In genomic region chr4:137124278-137124932, GRCh38 we compare ENCODE assay signal across 9 cellular contexts.
DNase-seq lines count a peak whose midpoint lies in the region; ATAC-seq and TF ChIP-seq lines count a peak whose summit lies in the region.
"Had no signal": no experiment of that assay in that cellular context is flagged by ENCODE, and none has a peak within 500 bp of the region (broad histone marks: within the 10 kb centered on the region; RNA-seq: fewer than 3 reads in every experiment).

No MANE protein-coding gene starts in this region.

- no peaks in the 10 kb centered on the region for H3K36me3 ChIP-seq in GM06990 (ENCODE audit: control insufficient read depth, insufficient read depth, low read length)
- H3K36me3 ChIP-seq in MG63, result no peaks in the 10 kb centered on the region
- H3K36me3 ChIP-seq in RWPE2 (ENCODE audit: low read depth), result no peaks in the 10 kb centered on the region
- no peaks in the 10 kb centered on the region for H3K36me3 ChIP-seq in osteoblast (ENCODE audit: insufficient read depth, low read length)

- no peaks in the 10 kb centered on the region for H3K36me3 Mint-ChIP-seq in activated T-cell treated with anti-CD3 and anti-CD28 coated beads, Interleukin-2, amount 50 U/mL, for 4 hours (ENCODE audit: insufficient read depth)
- H3K36me3 Mint-ChIP-seq in immature natural killer cell, result no peaks in the 10 kb centered on the region

- POLR2A ChIA-PET in HEK293T (lab: Yijun Ruan, JAX), result interaction anchor here (0.7 kb wide), 1 partner anchor 408 kb away, joined by 3 read pairs; the partner anchor contains the start of gene PCDH18

- CTCF ChIA-PET in HEK293T (lab: Yijun Ruan, JAX), result interaction anchor here (0.6 to 2.1 kb wide), 7 partner anchors 10 to 966 kb away, joined by 3 to 8 read pairs (median 3); no protein-coding TSS in a partner anchor

- no peak overlapping the region for H3K4me3 Mint-ChIP-seq in activated T-cell treated with anti-CD3 and anti-CD28 coated beads, Interleukin-2, amount 50 U/mL, for 4 hours
- H3K4me3 Mint-ChIP-seq in immature natural killer cell, result no peak overlapping the region
- H3K4me3 Mint-ChIP-seq: stimulated activated naive CD8-positive, alpha-beta T cell treated with anti-CD3 and anti-CD28 coated beads, Interleukin-15, Interleukin-2, amounts not matched to agents 100 ng/mL and 50 ng/mL, for 24 hours had no signal

- no peak overlapping the region for H3K27ac Mint-ChIP-seq in immature natural killer cell
- H3K27ac Mint-ChIP-seq: stimulated activated naive CD8-positive, alpha-beta T cell treated with anti-CD3 and anti-CD28 coated beads, Interleukin-15, Interleukin-2, amounts not matched to agents 100 ng/mL and 50 ng/mL, for 24 hours had no signal

- peak overlapping the region; percentile 73 for H2AFZ ChIP-seq in osteoblast (ENCODE audit: low read length)

- DNase-seq in GM06990 (ENCODE audit: extremely low read depth, insufficient read length), result no peak
- DNase-seq in HEK293T (ENCODE audit: extremely low spot score), result peak; percentile 49
- DNase-seq in MG63, result peak; percentile 1
- DNase-seq in RWPE2 (ENCODE audit: low spot score), result no peak
- DNase-seq in fibroblast of mammary gland (ENCODE audit: low read depth), result peak; percentile 85
- DNase-seq in osteoblast (ENCODE audit: insufficient read length, low spot score, missing footprints), result no peak
- DNase-seq in activated T-cell treated with anti-CD3 and anti-CD28 coated beads, Interleukin-2, amount 50 U/mL, for 4 hours, result no peak
- DNase-seq in immature natural killer cell, result no peak

- no peaks in the 10 kb centered on the region for H3K79me2 ChIP-seq in osteoblast (ENCODE audit: insufficient read depth, low read length)

- H3K4me2 ChIP-seq in osteoblast (ENCODE audit: insufficient read depth, low read length), result peak overlapping the region; percentile 75

- no peaks in the 10 kb centered on the region for H3K9me3 Mint-ChIP-seq in activated T-cell treated with anti-CD3 and anti-CD28 coated beads, Interleukin-2, amount 50 U/mL, for 4 hours
- peaks cover 0 to 12% (median 5%) of the 10 kb centered on the region in 6 donors for H3K9me3 Mint-ChIP-seq in immature natural killer cell
- H3K9me3 Mint-ChIP-seq: stimulated activated naive CD8-positive, alpha-beta T cell treated with anti-CD3 and anti-CD28 coated beads, Interleukin-15, Interleukin-2, amounts not matched to agents 100 ng/mL and 50 ng/mL, for 24 hours had no signal

- H3K4me3 ChIP-seq in GM06990 (replicated peaks; ENCODE audit: low read depth, low read length) (no peak overlapping the region), MG63 (peak overlapping the region; percentile 47), RWPE2 (ENCODE audit: severe bottlenecking) (no peak overlapping the region), fibroblast of mammary gland (ENCODE audit: control insufficient read depth, low read depth, low read length) (peak overlapping the region; percentile 42), osteoblast (ENCODE audit: insufficient read depth, low read length) (peak overlapping the region; percentile 69)

- peak; percentile 96 for ATAC-seq in RWPE2 (ENCODE audit: low read depth)
- no peak for ATAC-seq in activated T-cell treated with anti-CD3 and anti-CD28 coated beads, Interleukin-2, amount 50 U/mL, for 4 hours

- H3K27ac ChIP-seq in RWPE2 (ENCODE audit: poor library complexity, severe bottlenecking) (no peak overlapping the region), osteoblast (ENCODE audit: low read depth, low read length) (peak overlapping the region; percentile 71)

- H3K9me3 ChIP-seq in MG63, result no peaks in the 10 kb centered on the region
- no peaks in the 10 kb centered on the region for H3K9me3 ChIP-seq in RWPE2 (ENCODE audit: severe bottlenecking)
- H3K9me3 ChIP-seq in osteoblast (ENCODE audit: low read depth, low read length), result no peaks in the 10 kb centered on the region

- TF ChIP-seq CTCF in GM06990 (IDR thresholded peaks at IDR 0.05; ENCODE audit: insufficient read depth, low read length, poor library complexity, severe bottlenecking), result peak; percentile 38
- TF ChIP-seq CTCF in RWPE2 (IDR thresholded peaks at IDR 0.05; ENCODE audit: poor library complexity, severe bottlenecking), result peak; percentile 70
- TF ChIP-seq CTCF in fibroblast of mammary gland (conservative IDR thresholded peaks at IDR 0.05; ENCODE audit: control insufficient read depth, insufficient read depth, low read depth, low read length), result peak; percentile 78
- peak; percentile 66 for TF ChIP-seq CTCF in osteoblast (IDR thresholded peaks at IDR 0.05; ENCODE audit: extremely low read depth, low read depth, low read length)

- no peaks in the 10 kb centered on the region for H3K4me1 Mint-ChIP-seq in activated T-cell treated with anti-CD3 and anti-CD28 coated beads, Interleukin-2, amount 50 U/mL, for 4 hours (ENCODE audit: low read depth)
- H3K4me1 Mint-ChIP-seq in immature natural killer cell, result no peaks in the 10 kb centered on the region

- no peaks in the 10 kb centered on the region for H4K20me1 ChIP-seq in osteoblast (ENCODE audit: insufficient read depth, low read length)

- no peaks in the 10 kb centered on the region for H3K4me1 ChIP-seq in RWPE2 (ENCODE audit: insufficient read depth, poor library complexity, severe bottlenecking)
- H3K4me1 ChIP-seq in osteoblast (ENCODE audit: insufficient read depth, low read length), result no peaks in the 10 kb centered on the region

- no peaks in the 10 kb centered on the region for H3K27me3 Mint-ChIP-seq in activated T-cell treated with anti-CD3 and anti-CD28 coated beads, Interleukin-2, amount 50 U/mL, for 4 hours (ENCODE audit: low read depth)
- no peaks in the 10 kb centered on the region for H3K27me3 Mint-ChIP-seq in immature natural killer cell (ENCODE audit: low read depth in 3 of 3)
- H3K27me3 Mint-ChIP-seq: stimulated activated naive CD8-positive, alpha-beta T cell treated with anti-CD3 and anti-CD28 coated beads, Interleukin-15, Interleukin-2, amounts not matched to agents 100 ng/mL and 50 ng/mL, for 24 hours had no signal

- H3K27me3 ChIP-seq in GM06990 (replicated peaks; ENCODE audit: control insufficient read depth, insufficient read depth, low read length) (no peaks in the 10 kb centered on the region), MG63 (no peaks in the 10 kb centered on the region), RWPE2 (ENCODE audit: insufficient read depth, poor library complexity, severe bottlenecking) (no peaks in the 10 kb centered on the region), osteoblast (ENCODE audit: insufficient read depth, low read length) (no peaks in the 10 kb centered on the region)

TF ChIP-seq in HEK293T, 16 proteins besides CTCF, POLR2A, EP300 and RAD21:
- TF ChIP-seq L3MBTL2 (conservative IDR thresholded peaks at IDR 0.05) (no peak), CTBP1 (IDR thresholded peaks at IDR 0.05; ENCODE audit: borderline replicate concordance) (no peak), HDGF (IDR thresholded peaks at IDR 0.05; ENCODE audit: borderline replicate concordance) (no peak), NFRKB (IDR thresholded peaks at IDR 0.05) (no peak), FOXK2 (IDR thresholded peaks at IDR 0.05) (no peak), SP1 (IDR thresholded peaks at IDR 0.05) (no peak), FOXM1 (IDR thresholded peaks at IDR 0.05; ENCODE audit: borderline replicate concordance) (no peak), FOXA1 (IDR thresholded peaks at IDR 0.05) (no peak), LEF1 (IDR thresholded peaks at IDR 0.05; ENCODE audit: borderline replicate concordance) (no peak), TARDBP (IDR thresholded peaks at IDR 0.05) (no peak), SUZ12 (IDR thresholded peaks at IDR 0.05) (no peak), ARNT (IDR thresholded peaks at IDR 0.05) (no peak)
- TF ChIP-seq, protein P1, sequence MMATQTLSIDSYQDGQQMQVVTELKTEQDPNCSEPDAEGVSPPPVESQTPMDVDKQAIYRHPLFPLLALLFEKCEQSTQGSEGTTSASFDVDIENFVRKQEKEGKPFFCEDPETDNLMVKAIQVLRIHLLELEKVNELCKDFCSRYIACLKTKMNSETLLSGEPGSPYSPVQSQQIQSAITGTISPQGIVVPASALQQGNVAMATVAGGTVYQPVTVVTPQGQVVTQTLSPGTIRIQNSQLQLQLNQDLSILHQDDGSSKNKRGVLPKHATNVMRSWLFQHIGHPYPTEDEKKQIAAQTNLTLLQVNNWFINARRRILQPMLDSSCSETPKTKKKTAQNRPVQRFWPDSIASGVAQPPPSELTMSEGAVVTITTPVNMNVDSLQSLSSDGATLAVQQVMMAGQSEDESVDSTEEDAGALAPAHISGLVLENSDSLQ (IDR thresholded peaks at IDR 0.05), result no peak
TF ChIP-seq in HEK293T: peak in this region for 0.

Comparison
In these comparisons a context has a peak if more than half of its experiments do, and no peak if none do; other contexts are left out.
1. DNase-seq: peak in HEK293T (single experiment), MG63 (single experiment) and fibroblast of mammary gland (single experiment); none in GM06990 (single experiment), RWPE2 (single experiment), osteoblast (single experiment), activated T-cell treated with anti-CD3 and anti-CD28 coated beads, Interleukin-2, amount 50 U/mL, for 4 hours (single experiment) and immature natural killer cell (0 of 3).
2. H3K4me3 ChIP-seq: peak in MG63 (single experiment), fibroblast of mammary gland (single experiment) and osteoblast (single experiment); none in GM06990 (single experiment) and RWPE2 (single experiment).
3. Peak in every context shown above with its lines, with median percentiles within 50 percentile points of each other: CTCF ChIP-seq.